Comparison of ENCODE assay signal across 1 cellular context in genomic region chr14:105267820-105268548, GRCh38.
TF ChIP-seq lines count a peak whose summit lies in the region.

No MANE protein-coding gene starts in this region.

TF ChIP-seq in GM23338, 12 proteins besides CTCF, POLR2A, EP300 and RAD21 (continued from another document):
- no peak for TF ChIP-seq ZNF462 (CRISPR knock-in tag; IDR thresholded peaks at IDR 0.05)
- TF ChIP-seq ETS1 (IDR thresholded peaks at IDR 0.05) = no peak
- no peak for TF ChIP-seq ZNF331 (CRISPR knock-in tag; IDR thresholded peaks at IDR 0.05; ENCODE audit: low read depth)
